1 cellular context compared by ENCODE assay signal in the genomic region with DNA sequence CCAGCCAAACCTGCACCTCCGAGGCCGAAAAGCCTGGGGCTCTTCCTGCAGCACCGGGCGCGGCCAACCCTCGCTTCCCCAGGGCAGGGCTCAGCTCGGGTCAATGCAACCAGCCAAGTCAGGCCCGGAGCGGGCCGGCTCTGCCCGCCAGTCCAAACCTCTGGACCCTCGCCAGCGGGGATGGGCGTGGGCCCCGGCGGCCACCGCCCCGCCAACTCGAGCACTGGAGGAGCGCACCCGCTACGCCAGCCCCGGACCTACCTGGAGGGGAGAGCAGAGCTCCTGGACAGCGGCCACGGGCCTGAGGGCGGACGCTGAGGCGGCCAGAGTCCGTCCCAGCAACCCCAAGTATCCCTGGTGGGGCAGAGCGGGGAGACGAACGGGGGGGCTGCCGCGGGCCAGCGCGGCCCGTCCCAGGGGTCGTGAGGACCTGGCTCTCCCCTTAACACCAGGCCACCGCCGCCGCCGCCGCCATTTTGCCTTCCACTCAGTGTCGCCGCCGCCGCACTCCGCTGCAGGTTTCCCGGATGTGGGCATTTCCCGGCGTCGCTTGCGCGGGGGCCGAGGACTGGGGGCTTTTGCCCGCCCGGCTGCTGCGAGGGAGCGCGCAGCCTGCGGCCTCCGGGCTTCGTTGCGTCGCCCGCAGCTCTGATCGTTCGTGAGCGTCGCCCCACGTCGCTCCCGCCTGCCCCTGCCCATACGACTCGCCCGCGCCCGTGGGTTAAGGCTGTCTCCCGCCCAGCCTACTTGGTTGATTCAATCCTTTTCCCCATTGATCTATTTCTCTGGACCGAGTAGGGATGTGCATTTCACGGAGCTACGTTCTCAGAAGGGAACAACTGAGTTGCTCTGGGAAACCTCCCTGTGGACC.
TF ChIP-seq lines count a peak whose summit lies in the region.

TSS of gene LATS1 (minus strand) at position 514 of the 871 bp plus-strand sequence. CDS start 15,975 bp downstream, outside the sequence.

TF ChIP-seq in WTC11, 78 proteins besides CTCF, POLR2A, EP300 and RAD21 (continued from another document and continues in another):
- TF ChIP-seq, protein P1, sequence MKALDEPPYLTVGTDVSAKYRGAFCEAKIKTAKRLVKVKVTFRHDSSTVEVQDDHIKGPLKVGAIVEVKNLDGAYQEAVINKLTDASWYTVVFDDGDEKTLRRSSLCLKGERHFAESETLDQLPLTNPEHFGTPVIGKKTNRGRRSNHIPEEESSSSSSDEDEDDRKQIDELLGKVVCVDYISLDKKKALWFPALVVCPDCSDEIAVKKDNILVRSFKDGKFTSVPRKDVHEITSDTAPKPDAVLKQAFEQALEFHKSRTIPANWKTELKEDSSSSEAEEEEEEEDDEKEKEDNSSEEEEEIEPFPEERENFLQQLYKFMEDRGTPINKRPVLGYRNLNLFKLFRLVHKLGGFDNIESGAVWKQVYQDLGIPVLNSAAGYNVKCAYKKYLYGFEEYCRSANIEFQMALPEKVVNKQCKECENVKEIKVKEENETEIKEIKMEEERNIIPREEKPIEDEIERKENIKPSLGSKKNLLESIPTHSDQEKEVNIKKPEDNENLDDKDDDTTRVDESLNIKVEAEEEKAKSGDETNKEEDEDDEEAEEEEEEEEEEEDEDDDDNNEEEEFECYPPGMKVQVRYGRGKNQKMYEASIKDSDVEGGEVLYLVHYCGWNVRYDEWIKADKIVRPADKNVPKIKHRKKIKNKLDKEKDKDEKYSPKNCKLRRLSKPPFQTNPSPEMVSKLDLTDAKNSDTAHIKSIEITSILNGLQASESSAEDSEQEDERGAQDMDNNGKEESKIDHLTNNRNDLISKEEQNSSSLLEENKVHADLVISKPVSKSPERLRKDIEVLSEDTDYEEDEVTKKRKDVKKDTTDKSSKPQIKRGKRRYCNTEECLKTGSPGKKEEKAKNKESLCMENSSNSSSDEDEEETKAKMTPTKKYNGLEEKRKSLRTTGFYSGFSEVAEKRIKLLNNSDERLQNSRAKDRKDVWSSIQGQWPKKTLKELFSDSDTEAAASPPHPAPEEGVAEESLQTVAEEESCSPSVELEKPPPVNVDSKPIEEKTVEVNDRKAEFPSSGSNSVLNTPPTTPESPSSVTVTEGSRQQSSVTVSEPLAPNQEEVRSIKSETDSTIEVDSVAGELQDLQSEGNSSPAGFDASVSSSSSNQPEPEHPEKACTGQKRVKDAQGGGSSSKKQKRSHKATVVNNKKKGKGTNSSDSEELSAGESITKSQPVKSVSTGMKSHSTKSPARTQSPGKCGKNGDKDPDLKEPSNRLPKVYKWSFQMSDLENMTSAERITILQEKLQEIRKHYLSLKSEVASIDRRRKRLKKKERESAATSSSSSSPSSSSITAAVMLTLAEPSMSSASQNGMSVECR (CRISPR knock-in tag; IDR thresholded peaks at IDR 0.05; ENCODE audit: borderline replicate concordance): peak; percentile 81
- TF ChIP-seq ZNF121 (CRISPR knock-in tag; IDR thresholded peaks at IDR 0.05): no peak
- TF ChIP-seq SP1 (CRISPR knock-in tag; conservative IDR thresholded peaks at IDR 0.05): peak; percentile 52; the same call in 1 of the 2 replicates
- no peak for TF ChIP-seq ZNF138 (CRISPR knock-in tag; conservative IDR thresholded peaks at IDR 0.05)
- TF ChIP-seq, protein P2, sequence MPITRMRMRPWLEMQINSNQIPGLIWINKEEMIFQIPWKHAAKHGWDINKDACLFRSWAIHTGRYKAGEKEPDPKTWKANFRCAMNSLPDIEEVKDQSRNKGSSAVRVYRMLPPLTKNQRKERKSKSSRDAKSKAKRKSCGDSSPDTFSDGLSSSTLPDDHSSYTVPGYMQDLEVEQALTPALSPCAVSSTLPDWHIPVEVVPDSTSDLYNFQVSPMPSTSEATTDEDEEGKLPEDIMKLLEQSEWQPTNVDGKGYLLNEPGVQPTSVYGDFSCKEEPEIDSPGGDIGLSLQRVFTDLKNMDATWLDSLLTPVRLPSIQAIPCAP (CRISPR knock-in tag; IDR thresholded peaks at IDR 0.05): peak; percentile 30; the same call in 1 of the 2 replicates
- TF ChIP-seq, protein P3, sequence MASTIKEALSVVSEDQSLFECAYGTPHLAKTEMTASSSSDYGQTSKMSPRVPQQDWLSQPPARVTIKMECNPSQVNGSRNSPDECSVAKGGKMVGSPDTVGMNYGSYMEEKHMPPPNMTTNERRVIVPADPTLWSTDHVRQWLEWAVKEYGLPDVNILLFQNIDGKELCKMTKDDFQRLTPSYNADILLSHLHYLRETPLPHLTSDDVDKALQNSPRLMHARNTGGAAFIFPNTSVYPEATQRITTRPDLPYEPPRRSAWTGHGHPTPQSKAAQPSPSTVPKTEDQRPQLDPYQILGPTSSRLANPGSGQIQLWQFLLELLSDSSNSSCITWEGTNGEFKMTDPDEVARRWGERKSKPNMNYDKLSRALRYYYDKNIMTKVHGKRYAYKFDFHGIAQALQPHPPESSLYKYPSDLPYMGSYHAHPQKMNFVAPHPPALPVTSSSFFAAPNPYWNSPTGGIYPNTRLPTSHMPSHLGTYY (CRISPR knock-in tag; IDR thresholded peaks at IDR 0.05): peak; percentile 63; the same call in 1 of the 2 replicates
- TF ChIP-seq TEAD4 (CRISPR knock-in tag; IDR thresholded peaks at IDR 0.05): peak; percentile 46; the same call in 1 of the 2 replicates
- TF ChIP-seq PRRX2 (CRISPR knock-in tag; IDR thresholded peaks at IDR 0.05): 0 out of 2 replicates have a peak, but pooled peaks have one; percentile 26
- no peak for TF ChIP-seq ZNF423 (CRISPR knock-in tag; IDR thresholded peaks at IDR 0.05)
- TF ChIP-seq MXD4 (CRISPR knock-in tag; IDR thresholded peaks at IDR 0.05; ENCODE audit: borderline replicate concordance): no peak
- TF ChIP-seq NR2C2 (CRISPR knock-in tag; IDR thresholded peaks at IDR 0.05): 0 out of 2 replicates have a peak, but pooled peaks have one; percentile 41
- TF ChIP-seq IRF2 (CRISPR knock-in tag; IDR thresholded peaks at IDR 0.05; ENCODE audit: borderline replicate concordance, low read depth): no peak
- TF ChIP-seq, protein P4, sequence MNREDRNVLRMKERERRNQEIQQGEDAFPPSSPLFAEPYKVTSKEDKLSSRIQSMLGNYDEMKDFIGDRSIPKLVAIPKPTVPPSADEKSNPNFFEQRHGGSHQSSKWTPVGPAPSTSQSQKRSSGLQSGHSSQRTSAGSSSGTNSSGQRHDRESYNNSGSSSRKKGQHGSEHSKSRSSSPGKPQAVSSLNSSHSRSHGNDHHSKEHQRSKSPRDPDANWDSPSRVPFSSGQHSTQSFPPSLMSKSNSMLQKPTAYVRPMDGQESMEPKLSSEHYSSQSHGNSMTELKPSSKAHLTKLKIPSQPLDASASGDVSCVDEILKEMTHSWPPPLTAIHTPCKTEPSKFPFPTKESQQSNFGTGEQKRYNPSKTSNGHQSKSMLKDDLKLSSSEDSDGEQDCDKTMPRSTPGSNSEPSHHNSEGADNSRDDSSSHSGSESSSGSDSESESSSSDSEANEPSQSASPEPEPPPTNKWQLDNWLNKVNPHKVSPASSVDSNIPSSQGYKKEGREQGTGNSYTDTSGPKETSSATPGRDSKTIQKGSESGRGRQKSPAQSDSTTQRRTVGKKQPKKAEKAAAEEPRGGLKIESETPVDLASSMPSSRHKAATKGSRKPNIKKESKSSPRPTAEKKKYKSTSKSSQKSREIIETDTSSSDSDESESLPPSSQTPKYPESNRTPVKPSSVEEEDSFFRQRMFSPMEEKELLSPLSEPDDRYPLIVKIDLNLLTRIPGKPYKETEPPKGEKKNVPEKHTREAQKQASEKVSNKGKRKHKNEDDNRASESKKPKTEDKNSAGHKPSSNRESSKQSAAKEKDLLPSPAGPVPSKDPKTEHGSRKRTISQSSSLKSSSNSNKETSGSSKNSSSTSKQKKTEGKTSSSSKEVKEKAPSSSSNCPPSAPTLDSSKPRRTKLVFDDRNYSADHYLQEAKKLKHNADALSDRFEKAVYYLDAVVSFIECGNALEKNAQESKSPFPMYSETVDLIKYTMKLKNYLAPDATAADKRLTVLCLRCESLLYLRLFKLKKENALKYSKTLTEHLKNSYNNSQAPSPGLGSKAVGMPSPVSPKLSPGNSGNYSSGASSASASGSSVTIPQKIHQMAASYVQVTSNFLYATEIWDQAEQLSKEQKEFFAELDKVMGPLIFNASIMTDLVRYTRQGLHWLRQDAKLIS (CRISPR knock-in tag; IDR thresholded peaks at IDR 0.05; ENCODE audit: borderline replicate concordance): no peak
- TF ChIP-seq, protein P5, sequence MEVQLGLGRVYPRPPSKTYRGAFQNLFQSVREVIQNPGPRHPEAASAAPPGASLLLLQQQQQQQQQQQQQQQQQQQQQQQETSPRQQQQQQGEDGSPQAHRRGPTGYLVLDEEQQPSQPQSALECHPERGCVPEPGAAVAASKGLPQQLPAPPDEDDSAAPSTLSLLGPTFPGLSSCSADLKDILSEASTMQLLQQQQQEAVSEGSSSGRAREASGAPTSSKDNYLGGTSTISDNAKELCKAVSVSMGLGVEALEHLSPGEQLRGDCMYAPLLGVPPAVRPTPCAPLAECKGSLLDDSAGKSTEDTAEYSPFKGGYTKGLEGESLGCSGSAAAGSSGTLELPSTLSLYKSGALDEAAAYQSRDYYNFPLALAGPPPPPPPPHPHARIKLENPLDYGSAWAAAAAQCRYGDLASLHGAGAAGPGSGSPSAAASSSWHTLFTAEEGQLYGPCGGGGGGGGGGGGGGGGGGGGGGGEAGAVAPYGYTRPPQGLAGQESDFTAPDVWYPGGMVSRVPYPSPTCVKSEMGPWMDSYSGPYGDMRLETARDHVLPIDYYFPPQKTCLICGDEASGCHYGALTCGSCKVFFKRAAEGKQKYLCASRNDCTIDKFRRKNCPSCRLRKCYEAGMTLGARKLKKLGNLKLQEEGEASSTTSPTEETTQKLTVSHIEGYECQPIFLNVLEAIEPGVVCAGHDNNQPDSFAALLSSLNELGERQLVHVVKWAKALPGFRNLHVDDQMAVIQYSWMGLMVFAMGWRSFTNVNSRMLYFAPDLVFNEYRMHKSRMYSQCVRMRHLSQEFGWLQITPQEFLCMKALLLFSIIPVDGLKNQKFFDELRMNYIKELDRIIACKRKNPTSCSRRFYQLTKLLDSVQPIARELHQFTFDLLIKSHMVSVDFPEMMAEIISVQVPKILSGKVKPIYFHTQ (CRISPR knock-in tag; IDR thresholded peaks at IDR 0.05): no peak
- TF ChIP-seq, protein P6, sequence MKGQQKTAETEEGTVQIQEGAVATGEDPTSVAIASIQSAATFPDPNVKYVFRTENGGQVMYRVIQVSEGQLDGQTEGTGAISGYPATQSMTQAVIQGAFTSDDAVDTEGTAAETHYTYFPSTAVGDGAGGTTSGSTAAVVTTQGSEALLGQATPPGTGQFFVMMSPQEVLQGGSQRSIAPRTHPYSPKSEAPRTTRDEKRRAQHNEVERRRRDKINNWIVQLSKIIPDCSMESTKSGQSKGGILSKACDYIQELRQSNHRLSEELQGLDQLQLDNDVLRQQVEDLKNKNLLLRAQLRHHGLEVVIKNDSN (CRISPR knock-in tag; IDR thresholded peaks at IDR 0.05): peak; percentile 38; the same call in 1 of the 2 replicates
- no peak for TF ChIP-seq HMGA2 (CRISPR knock-in tag; IDR thresholded peaks at IDR 0.05)
- TF ChIP-seq E2F1 (CRISPR knock-in tag; IDR thresholded peaks at IDR 0.05): peak; percentile 61
- no peak for TF ChIP-seq USF2 (CRISPR knock-in tag; IDR thresholded peaks at IDR 0.05)
- no peak for TF ChIP-seq GTF2I (CRISPR knock-in tag; conservative IDR thresholded peaks at IDR 0.05)
- no peak; the same call in 1 of the 2 replicates for TF ChIP-seq ZNF416 (CRISPR knock-in tag; IDR thresholded peaks at IDR 0.05)
- TF ChIP-seq TCF7 (CRISPR knock-in tag; IDR thresholded peaks at IDR 0.05; ENCODE audit: low read depth): no peak
- TF ChIP-seq ZNF532 (CRISPR knock-in tag; IDR thresholded peaks at IDR 0.05; ENCODE audit: borderline replicate concordance): no peak
- peak; percentile 91 for TF ChIP-seq GABPB1 (CRISPR knock-in tag; IDR thresholded peaks at IDR 0.05)
- TF ChIP-seq, protein P7, sequence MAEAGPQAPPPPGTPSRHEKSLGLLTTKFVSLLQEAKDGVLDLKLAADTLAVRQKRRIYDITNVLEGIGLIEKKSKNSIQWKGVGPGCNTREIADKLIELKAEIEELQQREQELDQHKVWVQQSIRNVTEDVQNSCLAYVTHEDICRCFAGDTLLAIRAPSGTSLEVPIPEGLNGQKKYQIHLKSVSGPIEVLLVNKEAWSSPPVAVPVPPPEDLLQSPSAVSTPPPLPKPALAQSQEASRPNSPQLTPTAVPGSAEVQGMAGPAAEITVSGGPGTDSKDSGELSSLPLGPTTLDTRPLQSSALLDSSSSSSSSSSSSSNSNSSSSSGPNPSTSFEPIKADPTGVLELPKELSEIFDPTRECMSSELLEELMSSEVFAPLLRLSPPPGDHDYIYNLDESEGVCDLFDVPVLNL (CRISPR knock-in tag; IDR thresholded peaks at IDR 0.05; ENCODE audit: borderline replicate concordance, low read depth): no peak
